In genomic region chr18:23958036-23958435, GRCh38 we compare ENCODE assay signal across 13 cellular contexts. TPM values are rescaled to one million over a fixed set of nuclear protein-coding genes. Genes with fewer than 3 reads are reported as not detected.
DNase-seq lines count a peak whose midpoint lies in the region; ATAC-seq, FAIRE-seq and TF ChIP-seq lines count a peak whose summit lies in the region.
"Had no signal": no experiment of that assay in that cellular context is flagged by ENCODE, and none has a peak within 500 bp of the region (broad histone marks: within the 10 kb centered on the region; RNA-seq: fewer than 3 reads in every experiment).

No MANE protein-coding gene starts in this region.

- no peaks in the 10 kb centered on the region for H3K9me3 Mint-ChIP-seq in activated T-helper 2 cell treated with anti-CD3 and anti-CD28 coated beads, Interferon-gamma antibody, Interleukin-2, Interleukin-4, amounts not matched to agents 10 μg/mL and 5 μg/mL and 100 μg/mL, durations not matched to agents 14 hours and 24 hours and 36 hours

- no peak overlapping the region for H3K27ac Mint-ChIP-seq in activated T-helper 2 cell treated with anti-CD3 and anti-CD28 coated beads, Interferon-gamma antibody, Interleukin-2, Interleukin-4, amounts not matched to agents 10 μg/mL and 5 μg/mL and 100 μg/mL, durations not matched to agents 14 hours and 24 hours and 36 hours

- H3K4me3 Mint-ChIP-seq in activated T-helper 2 cell treated with anti-CD3 and anti-CD28 coated beads, Interferon-gamma antibody, Interleukin-2, Interleukin-4, amounts not matched to agents 10 μg/mL and 5 μg/mL and 100 μg/mL, durations not matched to agents 14 hours and 24 hours and 36 hours (ENCODE audit: low read depth): no peak overlapping the region

- no peak overlapping the region for H3K27ac ChIP-seq in right lobe of liver
- no peak overlapping the region for H3K27ac ChIP-seq in HepG2 (ENCODE audit: extremely low read length, insufficient read depth, low read length)
- H3K27ac ChIP-seq in heart left ventricle: peak overlapping the region in 3 of 12 donors; percentile 13 to 46 (median 35)
- H3K27ac ChIP-seq in pancreas: no peak overlapping the region

- H3K27me3 ChIP-seq in right lobe of liver: no peaks in the 10 kb centered on the region
- H3K27me3 ChIP-seq in HepG2 (ENCODE audit: control insufficient read depth in 1 of 2, insufficient read depth in 2 of 2, low read length in 2 of 2): no peaks in the 10 kb centered on the region
- H3K27me3 ChIP-seq in heart left ventricle: no peaks in the 10 kb centered on the region
- no peaks in the 10 kb centered on the region for H3K27me3 ChIP-seq in pancreas

- no peaks in the 10 kb centered on the region for H3K9me3 ChIP-seq in right lobe of liver
- H3K9me3 ChIP-seq in HepG2 (ENCODE audit: low read length): no peaks in the 10 kb centered on the region
- H3K9me3 ChIP-seq in heart left ventricle: no peaks in the 10 kb centered on the region
- no peaks in the 10 kb centered on the region for H3K9me3 ChIP-seq in pancreas

- no peak overlapping the region for H3K9ac ChIP-seq in HepG2 (ENCODE audit: insufficient read depth, low read depth, low read length)

- no peak for TF ChIP-seq RAD21 in HepG2 (CRISPR knock-in tag; IDR thresholded peaks at IDR 0.05)

- H3K36me3 Mint-ChIP-seq in activated T-helper 2 cell treated with anti-CD3 and anti-CD28 coated beads, Interferon-gamma antibody, Interleukin-2, Interleukin-4, amounts not matched to agents 10 μg/mL and 5 μg/mL and 100 μg/mL, durations not matched to agents 14 hours and 24 hours and 36 hours (ENCODE audit: low read depth): no peaks in the 10 kb centered on the region

- H3K36me3 ChIP-seq in right lobe of liver (no peaks in the 10 kb centered on the region), HepG2 (replicated peaks in 1 of 2; ENCODE audit: control insufficient read depth in 1 of 2, insufficient read depth in 2 of 2, low read length in 2 of 2) (no peaks in the 10 kb centered on the region), heart left ventricle (peaks cover 0 to 5% (median 0%) of the 10 kb centered on the region in 9 donors), pancreas (no peaks in the 10 kb centered on the region)

- TF ChIP-seq POLR2A in right lobe of liver (IDR thresholded peaks at IDR 0.05) (no peak), HepG2 (IDR thresholded peaks at IDR 0.05; ENCODE audit: insufficient read depth in 1 of 2, low read depth in 2 of 2, low read length in 2 of 2) (no peak), heart left ventricle (IDR thresholded peaks at IDR 0.05) (no peak)

- peak; percentile 69 to 90 (median 88) for DNase-seq in right lobe of liver
- no peak for DNase-seq in HepG2 (ENCODE audit: low spot score)
- peak; percentile 72 to 89 (median 81) for DNase-seq in heart left ventricle
- peak in 1 of 6 donors; percentile 33 for DNase-seq in pancreas
- DNase-seq in activated effector memory CD4-positive, alpha-beta T cell treated with anti-CD3 and anti-CD28 coated beads, Interleukin-2, amount 50 U/mL, for 16 hours: no peak
- no peak for DNase-seq in activated T-helper 2 cell treated with anti-CD3 and anti-CD28 coated beads, Interferon-gamma antibody, Interleukin-2, Interleukin-4, amounts not matched to agents 10 μg/mL and 5 μg/mL and 100 μg/mL, durations not matched to agents 14 hours and 24 hours and 36 hours (ENCODE audit: low spot score)
- DNase-seq: central memory CD4-positive, alpha-beta T cell; foreskin melanocyte; NCI-H2029 treated with DMSO at 0.1 percent for 48 hours had no signal

- H4K20me1 ChIP-seq in HepG2 (ENCODE audit: insufficient read depth, low read length): no peaks in the 10 kb centered on the region

- ATAC-seq in right lobe of liver (peak; percentile 95 to 99 (median 96)), HepG2 (no peak), heart left ventricle (peak; percentile 95 to 98 (median 98)), pancreas (peak in 3 of 4 donors; percentile 15 to 55 (median 22)), HG03457 (IDR thresholded peaks at IDR 0.05; ENCODE audit: unreplicated experiment) (no peak), GM18868 (IDR thresholded peaks at IDR 0.05; ENCODE audit: unreplicated experiment) (no peak)

- H3K4me1 Mint-ChIP-seq in activated T-helper 2 cell treated with anti-CD3 and anti-CD28 coated beads, Interferon-gamma antibody, Interleukin-2, Interleukin-4, amounts not matched to agents 10 μg/mL and 5 μg/mL and 100 μg/mL, durations not matched to agents 14 hours and 24 hours and 36 hours (ENCODE audit: low read depth): no peaks in the 10 kb centered on the region

- no peak overlapping the region for H3K4me3 ChIP-seq in right lobe of liver
- H3K4me3 ChIP-seq in HepG2 (replicated peaks in 1 of 3; ENCODE audit: insufficient read depth in 1 of 3, low read depth in 2 of 3, low read length in 3 of 3): no peak overlapping the region
- no peak overlapping the region for H3K4me3 ChIP-seq in heart left ventricle
- no peak overlapping the region for H3K4me3 ChIP-seq in pancreas

- TF ChIP-seq CTCF in right lobe of liver (IDR thresholded peaks at IDR 0.05) (no peak), HepG2 (CRISPR knock-in tag; IDR thresholded peaks at IDR 0.05) (no peak), heart left ventricle (IDR thresholded peaks at IDR 0.05) (no peak), pancreas (IDR thresholded peaks at IDR 0.05) (no peak)

- H3K4me1 ChIP-seq in right lobe of liver (peaks cover 0 to 4% (median 0%) of the 10 kb centered on the region in 4 donors), HepG2 (ENCODE audit: insufficient read depth, low read length) (no peaks in the 10 kb centered on the region), heart left ventricle (peaks cover 0 to 5% (median 0%) of the 10 kb centered on the region in 12 donors), pancreas (no peaks in the 10 kb centered on the region)

- H3K27me3 Mint-ChIP-seq in activated T-helper 2 cell treated with anti-CD3 and anti-CD28 coated beads, Interferon-gamma antibody, Interleukin-2, Interleukin-4, amounts not matched to agents 10 μg/mL and 5 μg/mL and 100 μg/mL, durations not matched to agents 14 hours and 24 hours and 36 hours (ENCODE audit: low read depth): peaks cover 38% of the 10 kb centered on the region

- TF ChIP-seq EP300 in HepG2 (IDR thresholded peaks at IDR 0.05; ENCODE audit: low read depth in 2 of 2, low read length in 2 of 2) (no peak), HepG2 (CRISPR knock-in tag; IDR thresholded peaks at IDR 0.05; ENCODE audit: borderline replicate concordance) (no peak)

- POLR2A ChIA-PET in HepG2 (lab: Yijun Ruan, JAX): no interaction called here

- CTCF ChIA-PET in HepG2 (lab: Yijun Ruan, JAX; ENCODE audit: low intra/inter-chr PET ratio, low total read pairs): no interaction called here

- 26% methylated on average over 3 of the region's 10 CpGs for WGBS in right lobe of liver (ENCODE audit: insufficient coverage, low coverage, low lambda C conversion rate, missing lambda C conversion rate)
- WGBS in HepG2 (ENCODE audit: low lambda C conversion rate): 8% methylated on average over 2 of the region's 10 CpGs
- WGBS in heart left ventricle, 4 donors: 46 to 56% (median 49%) methylated on average over 10 of the region's 10 CpGs
- 48 to 62% methylated on average over 10 of the region's 10 CpGs for WGBS in pancreas, 2 donors

- in situ Hi-C loops in HepG2 (cut with HindIII; ENCODE audit: extremely low pct_ligation_motif_present, low pct_unique_long_range_greater_than_20kb): no loop called here

- no peak overlapping the region for H2AFZ ChIP-seq in HepG2 (ENCODE audit: low read length)

- intact Hi-C loops in right lobe of liver (cut with DNase I): no loop called here
- intact Hi-C loops in HepG2 (cut with micrococcal nuclease; ENCODE audit: unreplicated experiment): no loop called here
- intact Hi-C loops in heart left ventricle (cut with DNase I): loop anchor here in 2 of 10 donors (5.0 to 10.0 kb wide), 2 partner anchors 157 to 159 kb away; no protein-coding TSS in a partner anchor
- intact Hi-C loops in pancreas (cut with DNase I): loop anchor here in 1 of 3 donors (10.0 kb wide), 1 partner anchor 157 kb away; no protein-coding TSS in a partner anchor
- intact Hi-C loops in activated T-helper 2 cell treated with anti-CD3 and anti-CD28 coated beads, Interferon-gamma antibody, Interleukin-2, Interleukin-4, amounts not matched to agents 10 μg/mL and 5 μg/mL and 100 μg/mL, durations not matched to agents 14 hours and 24 hours and 36 hours (cut with micrococcal nuclease): no loop called here

- BruUV-seq in HepG2 (replicated peaks; lab: Mats Ljungman, UMichigan): no TSS peak

- no peaks in the 10 kb centered on the region for H3K79me2 ChIP-seq in HepG2 (ENCODE audit: insufficient read depth, low read length)

- FAIRE-seq in HepG2 (lab: Jason Lieb, UNC): no peak
- FAIRE-seq in pancreas (lab: Jason Lieb, UNC): no peak
- FAIRE-seq: A204.1, D721Med had no signal

- no peak overlapping the region for H3K4me2 ChIP-seq in HepG2 (ENCODE audit: low read depth, low read length)

RNA-seq across cellular contexts. Expression of gene TTC39C, which starts 56.5 kb away (rescaled TPM):
- total RNA-seq in right lobe of liver (100 to 1,000 TPM in 2 of 6 experiments, 10 to 100 TPM in 4; 61.9 to 167 (median 84.4) TPM), HepG2 (2016; rRNA removed; fragmentation: Illumina TruSeq; extraction: Trizol) (25.9 and 28.1 TPM in 2 replicates), heart left ventricle (10 to 100 TPM in 1 of 9 donors, 1 to 10 TPM in 8; 2.7 to 12.8 (median 4.8) TPM), pancreas (10 to 100 TPM; 10.1 to 18.2 (median 12.2) TPM)
- total RNA-seq in HepG2 (2016; cell fraction: cytosol; rRNA removed; fragmentation: Illumina TruSeq; extraction: Trizol; ENCODE audit: low read depth): 52.8 and 57.1 TPM in 2 replicates
- 23.2 and 24.1 TPM in 2 replicates for total RNA-seq in HepG2 (2016; cell fraction: insoluble cytoplasmic fraction; rRNA removed; fragmentation: Illumina TruSeq; extraction: Trizol)
- 53.3 and 53.4 TPM in 2 replicates for total RNA-seq in HepG2 (2016; cell fraction: membrane; rRNA removed; fragmentation: Illumina TruSeq; extraction: Trizol)
- total RNA-seq in HepG2 (2016; cell fraction: nucleus; rRNA removed; fragmentation: Illumina TruSeq; extraction: Trizol): 21.2 and 27.7 TPM in 2 replicates
- polyA plus RNA-seq in HepG2 (2011; rRNA removed) (14.9 and 19.1 TPM in 2 replicates), heart left ventricle (1 to 10 TPM; 2.3 to 3.0 TPM), pancreas (10 to 100 TPM; 20.0 to 27.1 TPM)
- polyA plus RNA-seq in HepG2 (2011; cell fraction: cytosol; rRNA removed): 8.9 and 10.8 TPM in 2 replicates
- 17.1 and 18.8 TPM in 2 replicates for polyA plus RNA-seq in HepG2 (2011; cell fraction: nucleus; rRNA removed)
- polyA plus RNA-seq in HepG2 (2012): 9.2 and 12.3 TPM in 2 replicates
- polyA plus RNA-seq in HepG2 (2016; cell fraction: cytosol; fragmentation: Illumina TruSeq; extraction: Trizol; ENCODE audit: low read depth): 50.0 and 57.9 TPM in 2 replicates
- polyA plus RNA-seq in HepG2 (2016; cell fraction: insoluble cytoplasmic fraction; fragmentation: Illumina TruSeq; extraction: Trizol; ENCODE audit: low read depth): 23.4 and 24.5 TPM in 2 replicates
- 47.4 and 56.0 TPM in 2 replicates for polyA plus RNA-seq in HepG2 (2016; cell fraction: membrane; fragmentation: Illumina TruSeq; extraction: Trizol; ENCODE audit: low read depth)
- 25.5 and 26.3 TPM in 2 replicates for polyA plus RNA-seq in HepG2 (2016; cell fraction: nucleus; fragmentation: Illumina TruSeq; extraction: Trizol; ENCODE audit: insufficient read depth, low read depth)
- polyA minus RNA-seq in HepG2 (2011; rRNA and poly(A)+ RNA removed; ENCODE audit: low replicate concordance): 10.1 and 38.1 TPM in 2 replicates
- 14.6 and 16.9 TPM in 2 replicates for polyA minus RNA-seq in HepG2 (2011; cell fraction: cytosol; rRNA and poly(A)+ RNA removed)
- 31.3 and 32.3 TPM in 2 replicates for polyA minus RNA-seq in HepG2 (2011; cell fraction: nucleus; rRNA and poly(A)+ RNA removed)
- total RNA-seq in activated T-helper 2 cell treated with anti-CD3 and anti-CD28 coated beads, Interferon-gamma antibody, Interleukin-2, Interleukin-4, amounts not matched to agents 10 μg/mL and 5 μg/mL and 100 μg/mL, durations not matched to agents 14 hours and 24 hours and 36 hours: 14.3 and 20.1 TPM in 2 replicates

Comparison
In these comparisons a context has a peak if more than half of its experiments do, and no peak if none do; other contexts are left out.
1. ATAC-seq: peak in right lobe of liver (4 of 4), heart left ventricle (4 of 4) and pancreas (3 of 4); none in HepG2 (single experiment), HG03457 (single experiment) and GM18868 (single experiment).
2. DNase-seq: peak in right lobe of liver (3 of 3) and heart left ventricle (5 of 5); none in HepG2 (single experiment), activated effector memory CD4-positive, alpha-beta T cell treated with anti-CD3 and anti-CD28 coated beads, Interleukin-2, amount 50 U/mL, for 16 hours (single experiment) and activated T-helper 2 cell treated with anti-CD3 and anti-CD28 coated beads, Interferon-gamma antibody, Interleukin-2, Interleukin-4, amounts not matched to agents 10 μg/mL and 5 μg/mL and 100 μg/mL, durations not matched to agents 14 hours and 24 hours and 36 hours (single experiment).